Comparison of ENCODE assay signal across 9 cellular contexts in the genomic region with DNA sequence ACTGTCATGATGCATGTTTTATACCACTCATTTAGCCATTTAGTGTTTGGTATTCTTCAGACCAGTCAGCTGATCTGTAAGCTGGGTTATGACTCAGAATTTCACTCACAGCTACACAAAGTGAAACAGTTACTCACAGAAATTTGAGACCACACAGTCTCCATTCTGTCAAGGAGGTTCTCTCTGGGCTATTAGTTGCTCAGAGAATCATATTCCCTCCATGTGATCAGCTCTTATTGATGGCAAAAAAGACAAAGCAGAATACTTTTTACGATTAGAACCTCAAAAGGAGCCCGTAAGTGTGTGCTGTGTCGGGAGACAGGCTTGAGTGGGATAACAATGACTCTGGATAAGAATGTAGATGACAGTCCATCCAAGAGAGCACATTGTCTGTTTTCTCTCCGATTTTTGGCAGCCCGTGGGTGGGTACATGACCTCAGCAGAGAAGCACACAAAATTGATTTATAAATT.
A peak's percentile ranks its signal among the peaks of the same experiment; 100 is the strongest.
DNase-seq lines count a peak whose midpoint lies in the region; ATAC-seq and TF ChIP-seq lines count a peak whose summit lies in the region.
"Had no signal": no experiment of that assay in that cellular context is flagged by ENCODE, and none has a peak within 500 bp of the region (broad histone marks: within the 10 kb centered on the region; RNA-seq: fewer than 3 reads in every experiment).

No MANE protein-coding gene starts in this region.

- H3K9me1 ChIP-seq in IMR-90 (ENCODE audit: insufficient read depth, low read length), result no peaks in the 10 kb centered on the region

- H4K8ac ChIP-seq in IMR-90 (ENCODE audit: low read depth in 2 of 2, low read length in 2 of 2), result no peak overlapping the region

- no peak for TF ChIP-seq EP300 in ovary (IDR thresholded peaks at IDR 0.05)

- H3K36me3 ChIP-seq in HEK293 (ENCODE audit: control insufficient read depth in 2 of 2, insufficient read depth in 1 of 2, low read length in 2 of 2), result no peaks in the 10 kb centered on the region
- no peaks in the 10 kb centered on the region for H3K36me3 ChIP-seq in IMR-90 (ENCODE audit: control insufficient read depth, insufficient read depth, low read length)
- H3K36me3 ChIP-seq in ovary, result no peaks in the 10 kb centered on the region
- no peaks in the 10 kb centered on the region for H3K36me3 ChIP-seq in vagina

- no peak overlapping the region for H2BK120ac ChIP-seq in IMR-90 (ENCODE audit: low read depth, low read length)

- H3K14ac ChIP-seq in IMR-90 (replicated peaks; ENCODE audit: low read depth, low read length), result no peak overlapping the region

- CTCF ChIA-PET in HEK293 (lab: Yijun Ruan, JAX) (no interaction called here), IMR-90 (lab: Yijun Ruan, JAX) (no interaction called here)

- no peak for TF ChIP-seq POLR2A in IMR-90 (IDR thresholded peaks at IDR 0.05; ENCODE audit: low read depth, low read length)
- TF ChIP-seq POLR2A in ovary (IDR thresholded peaks at IDR 0.05), result no peak
- TF ChIP-seq POLR2A in vagina (IDR thresholded peaks at IDR 0.05), result no peak

- H2AFZ ChIP-seq in IMR-90 (replicated peaks; ENCODE audit: low read length, poor library complexity), result no peak overlapping the region

- H3K4me1 ChIP-seq in HEK293 (ENCODE audit: control insufficient read depth, insufficient read depth, low read length) (no peaks in the 10 kb centered on the region), IMR-90 (ENCODE audit: control insufficient read depth, insufficient read depth, low read length) (no peaks in the 10 kb centered on the region), ovary (ENCODE audit: insufficient read depth) (no peaks in the 10 kb centered on the region), vagina (no peaks in the 10 kb centered on the region)

- no peak overlapping the region for H3K56ac ChIP-seq in IMR-90 (ENCODE audit: extremely low read depth, insufficient read depth, low read length)

- no peak for TF ChIP-seq CTCF in HEK293 (tag by site-specific recombination; IDR thresholded peaks at IDR 0.05)
- TF ChIP-seq CTCF in IMR-90 (conservative IDR thresholded peaks at IDR 0.05; ENCODE audit: low read depth, low read length), result no peak
- no peak for TF ChIP-seq CTCF in ovary (IDR thresholded peaks at IDR 0.05)
- no peak for TF ChIP-seq CTCF in vagina (IDR thresholded peaks at IDR 0.05)

- H2AK9ac ChIP-seq in IMR-90 (replicated peaks; ENCODE audit: low read depth, low read length, poor library complexity), result no peak overlapping the region

- H4K91ac ChIP-seq in IMR-90 (ENCODE audit: insufficient read depth, low read depth, low read length), result no peak overlapping the region

- no peak overlapping the region for H3K4ac ChIP-seq in IMR-90 (ENCODE audit: low read depth, low read length)

- H3K27ac ChIP-seq in HEK293 (ENCODE audit: extremely low read depth, low read depth, low read length) (no peak overlapping the region), IMR-90 (ENCODE audit: insufficient read depth, low read length) (peak overlapping the region; percentile 40; the same call in 1 of the 2 replicates), ovary (no peak overlapping the region), vagina (no peak overlapping the region)

- no peak for TF ChIP-seq RAD21 in IMR-90 (IDR thresholded peaks at IDR 0.05; ENCODE audit: low read length)

- H3K9ac ChIP-seq in IMR-90 (ENCODE audit: low read depth, low read length), result no peak overlapping the region

- H3K4me3 ChIP-seq in HEK293 (ENCODE audit: low read depth, low read length), result no peak overlapping the region
- H3K4me3 ChIP-seq in IMR-90 (ENCODE audit: insufficient read depth, low read depth, low read length), result no peak overlapping the region
- no peak overlapping the region for H3K4me3 ChIP-seq in ovary
- no peak overlapping the region for H3K4me3 ChIP-seq in vagina

- H3K9me3 ChIP-seq in HEK293 (ENCODE audit: control insufficient read depth, insufficient read depth, low read depth, low read length), result no peaks in the 10 kb centered on the region
- peaks cover 5% of the 10 kb centered on the region for H3K9me3 ChIP-seq in IMR-90 (ENCODE audit: control insufficient read depth, insufficient read depth, low read length)
- H3K9me3 ChIP-seq in ovary, result no peaks in the 10 kb centered on the region
- no peaks in the 10 kb centered on the region for H3K9me3 ChIP-seq in vagina

- no TSS peak for BruUV-seq in IMR-90 (replicated peaks; lab: Mats Ljungman, UMichigan)

- dilution Hi-C loops in IMR-90 (cut with HindIII; ENCODE audit: low sequenced_read_pairs, unreplicated experiment), result no loop called here

- no peak overlapping the region for H2AK5ac ChIP-seq in IMR-90 (ENCODE audit: low read depth, low read length)

- 0 out of 2 replicates have a peak overlapping the region, but pooled peaks have one; percentile 35 for H3K4me2 ChIP-seq in IMR-90 (ENCODE audit: low read depth, low read length)

- POLR2A ChIA-PET in HEK293 (lab: Yijun Ruan, JAX), result no interaction called here
- POLR2A ChIA-PET in IMR-90 (lab: Charles Lee; ENCODE audit: unreplicated experiment), result no interaction called here

- no peak overlapping the region for H2BK20ac ChIP-seq in IMR-90 (ENCODE audit: low read depth, low read length)

- 70% methylated on average over 2 of the region's 5 CpGs; no CpG with 5 or more reads in 1 of the 2 experiments for WGBS in IMR-90 (ENCODE audit: extremely low coverage in 2 of 2, insufficient read length in 1 of 2), 2 experiments
- 69 to 71% (median 70%) methylated on average over 5 of the region's 5 CpGs for WGBS in ovary, 3 donors

- in situ Hi-C loops in IMR-90 (cut with MboI; ENCODE audit: low sequenced_read_pairs), result no loop called here

- H2BK5ac ChIP-seq in IMR-90 (ENCODE audit: low read depth, low read length, poor library complexity, severe bottlenecking), result no peak overlapping the region

- no peaks in the 10 kb centered on the region for H4K20me1 ChIP-seq in IMR-90 (ENCODE audit: insufficient read depth, low read length)

- H3K79me1 ChIP-seq in IMR-90 (ENCODE audit: low read depth in 1 of 2, low read length in 2 of 2), result no peaks in the 10 kb centered on the region

- H4K5ac ChIP-seq in IMR-90 (ENCODE audit: low read depth, low read length), result no peak overlapping the region

- H3K23ac ChIP-seq in IMR-90 (ENCODE audit: low read depth, low read length), result no peak overlapping the region

- intact Hi-C loops in IMR-90 (cut with micrococcal nuclease) (no loop called here), ovary (cut with DNase I) (no loop called here), vagina (cut with DNase I) (no loop called here)

- H3K27me3 ChIP-seq in IMR-90 (ENCODE audit: control insufficient read depth, insufficient read depth, low read length), result no peaks in the 10 kb centered on the region
- H3K27me3 ChIP-seq in ovary, result no peaks in the 10 kb centered on the region
- H3K27me3 ChIP-seq in vagina, result no peaks in the 10 kb centered on the region

- H3K18ac ChIP-seq in IMR-90 (ENCODE audit: low read depth, low read length), result no peak overlapping the region

- no peak overlapping the region for H2BK15ac ChIP-seq in IMR-90 (ENCODE audit: low read depth, low read length)

- peak; percentile 99 for ATAC-seq in GM18520 (IDR thresholded peaks at IDR 0.05; ENCODE audit: unreplicated experiment)
- peak; percentile 62 for ATAC-seq in IMR-90 (ENCODE audit: low read depth)

- DNase-seq in IMR-90 (peak; percentile 41), kidney tubule cell (ENCODE audit: low spot score) (peak; percentile 75), activated gamma-delta T cell (lab: John Stamatoyannopoulos, UW) (no peak), NCI-H1436 treated with DMSO at 0.1 percent for 48 hours (lab: John Stamatoyannopoulos, UW) (no peak), ovary (no peak), vagina (ENCODE audit: extremely low spot score in 2 of 2) (no peak)
- DNase-seq: islet precursor cell had no signal

TF ChIP-seq in HEK293, 187 proteins besides CTCF, POLR2A, EP300 and RAD21:
- TF ChIP-seq ZNF302 (tag by site-specific recombination; IDR thresholded peaks at IDR 0.05; ENCODE audit: low read depth), result no peak
- peak; percentile 63; the same call in 1 of the 2 replicates for TF ChIP-seq TRIM28 (IDR thresholded peaks at IDR 0.05; ENCODE audit: borderline replicate concordance, low read length)

TF ChIP-seq in IMR-90, 13 proteins besides CTCF, POLR2A, EP300 and RAD21:
- TF ChIP-seq RFX5 (IDR thresholded peaks at IDR 0.05; ENCODE audit: low read depth, low read length) (no peak), FOS (IDR thresholded peaks at IDR 0.05; ENCODE audit: low read depth, low read length) (no peak), MAZ (IDR thresholded peaks at IDR 0.05; ENCODE audit: borderline replicate concordance, low read depth, low read length) (no peak), CHD1 (IDR thresholded peaks at IDR 0.05; ENCODE audit: low read depth, low read length) (no peak), MAFK (IDR thresholded peaks at IDR 0.05; ENCODE audit: low read depth, low read length) (no peak), MXI1 (IDR thresholded peaks at IDR 0.05; ENCODE audit: borderline replicate concordance, low read depth, low read length) (no peak), CEBPB (IDR thresholded peaks at IDR 0.05; ENCODE audit: low read depth, low read length) (no peak), RCOR1 (IDR thresholded peaks at IDR 0.05; ENCODE audit: insufficient replicate concordance, low read length) (no peak), SMC3 (IDR thresholded peaks at IDR 0.05; ENCODE audit: low read depth, low read length) (no peak), NFE2L2 (IDR thresholded peaks at IDR 0.05; ENCODE audit: low read depth, low read length) (no peak), BHLHE40 (IDR thresholded peaks at IDR 0.05; ENCODE audit: low read depth, low read length) (no peak)
- TF ChIP-seq, protein P1, sequence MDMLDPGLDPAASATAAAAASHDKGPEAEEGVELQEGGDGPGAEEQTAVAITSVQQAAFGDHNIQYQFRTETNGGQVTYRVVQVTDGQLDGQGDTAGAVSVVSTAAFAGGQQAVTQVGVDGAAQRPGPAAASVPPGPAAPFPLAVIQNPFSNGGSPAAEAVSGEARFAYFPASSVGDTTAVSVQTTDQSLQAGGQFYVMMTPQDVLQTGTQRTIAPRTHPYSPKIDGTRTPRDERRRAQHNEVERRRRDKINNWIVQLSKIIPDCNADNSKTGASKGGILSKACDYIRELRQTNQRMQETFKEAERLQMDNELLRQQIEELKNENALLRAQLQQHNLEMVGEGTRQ (IDR thresholded peaks at IDR 0.05; ENCODE audit: low read depth, low read length), result no peak
- TF ChIP-seq, protein P2, sequence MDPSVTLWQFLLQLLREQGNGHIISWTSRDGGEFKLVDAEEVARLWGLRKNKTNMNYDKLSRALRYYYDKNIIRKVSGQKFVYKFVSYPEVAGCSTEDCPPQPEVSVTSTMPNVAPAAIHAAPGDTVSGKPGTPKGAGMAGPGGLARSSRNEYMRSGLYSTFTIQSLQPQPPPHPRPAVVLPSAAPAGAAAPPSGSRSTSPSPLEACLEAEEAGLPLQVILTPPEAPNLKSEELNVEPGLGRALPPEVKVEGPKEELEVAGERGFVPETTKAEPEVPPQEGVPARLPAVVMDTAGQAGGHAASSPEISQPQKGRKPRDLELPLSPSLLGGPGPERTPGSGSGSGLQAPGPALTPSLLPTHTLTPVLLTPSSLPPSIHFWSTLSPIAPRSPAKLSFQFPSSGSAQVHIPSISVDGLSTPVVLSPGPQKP (IDR thresholded peaks at IDR 0.05; ENCODE audit: borderline replicate concordance, low read depth, low read length), result no peak

Comparison
In these comparisons a context has a peak if more than half of its experiments do, and no peak if none do; other contexts are left out.
1. DNase-seq: peak in IMR-90 (single experiment) and kidney tubule cell (single experiment); none in activated gamma-delta T cell (single experiment), NCI-H1436 treated with DMSO at 0.1 percent for 48 hours (single experiment), ovary (0 of 5) and vagina (0 of 2).